In the genomic region with DNA sequence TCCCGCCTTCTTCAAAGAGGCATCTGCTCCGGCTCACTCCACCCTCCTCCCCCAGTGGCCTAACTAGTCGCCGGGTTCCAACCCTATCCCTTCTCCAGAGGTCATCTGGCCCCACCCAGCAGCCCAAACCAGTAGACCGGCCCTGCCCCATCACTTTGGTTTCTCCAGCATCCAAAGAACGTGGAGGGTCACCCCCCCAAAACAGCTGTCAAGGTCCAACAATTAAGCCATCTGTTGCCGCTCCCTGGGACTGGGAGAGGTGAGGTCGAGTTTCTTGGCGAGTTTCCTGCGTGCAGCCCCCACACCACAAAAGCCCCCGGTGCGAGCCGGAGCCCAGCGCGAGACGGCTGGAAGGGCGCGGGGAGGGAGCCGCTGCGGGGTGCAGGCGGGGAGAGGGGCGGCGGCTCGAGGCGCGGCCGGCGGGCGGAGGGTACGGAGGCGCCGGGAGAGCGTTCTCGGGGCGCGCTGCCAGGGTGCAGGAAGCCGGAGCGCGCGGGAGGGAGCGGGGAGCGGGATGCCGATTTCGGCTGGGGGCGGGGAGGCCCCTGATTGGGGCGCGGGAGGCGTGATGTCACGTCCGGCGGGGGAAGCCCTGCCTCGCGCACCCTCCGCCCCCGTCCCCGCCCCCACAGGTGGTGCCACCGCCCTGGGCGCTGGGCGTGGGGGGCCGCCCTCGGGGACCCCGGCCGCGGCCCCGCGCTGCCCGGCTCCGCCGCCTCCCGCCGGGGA, we compare ENCODE assay signal across 8 cellular contexts. TPM values are rescaled to one million over a fixed set of nuclear protein-coding genes. Genes with fewer than 3 reads are reported as not detected.
A peak's percentile ranks its signal among the peaks of the same experiment; 100 is the strongest.
DNase-seq lines count a peak whose midpoint lies in the region; ATAC-seq lines count a peak whose summit lies in the region.

No MANE protein-coding gene starts in this region.

- ATAC-seq in GM18498 (IDR thresholded peaks at IDR 0.05; ENCODE audit: unreplicated experiment) (peak; percentile 71), HG03039 (IDR thresholded peaks at IDR 0.05; ENCODE audit: unreplicated experiment) (peak; percentile 44), HG02840 (IDR thresholded peaks at IDR 0.05; ENCODE audit: low FRiP score, unreplicated experiment) (no peak)

- DNase-seq in NCI-H524 (lab: John Stamatoyannopoulos, UW) (peak; percentile 84 to 88), lung microvascular endothelial cell (ENCODE audit: low read depth in 2 of 2) (peak; percentile 75 to 86)
- peak; percentile 93 for DNase-seq in activated CD8-positive, alpha-beta memory T cell treated with anti-CD3 and anti-CD28 coated beads for 24 hours
- peak; percentile 84 for DNase-seq in effector CD8-positive, alpha-beta T cell (lab: John Stamatoyannopoulos, UW)
- peak; percentile 78 to 84 (median 80) for DNase-seq in stimulated activated CD4-positive, alpha-beta T cell treated with anti-CD3 and anti-CD28 coated beads, TNF-alpha, amount 100 ng/mL, for 4 hours (ENCODE audit: low read depth in 3 of 3)

RNA-seq across cellular contexts. Expression of gene GPC1, which starts 0.6 kb away (rescaled TPM):
- 2.4 and 11.3 TPM in 2 replicates for total RNA-seq in lung microvascular endothelial cell
